In genomic region chr14:100736269-100737180, GRCh38 we compare ENCODE assay signal across 23 cellular contexts. TPM values are rescaled to one million over a fixed set of nuclear protein-coding genes. Genes with fewer than 3 reads are reported as not detected.
A peak's percentile ranks its signal among the peaks of the same experiment; 100 is the strongest.
DNase-seq lines count a peak whose midpoint lies in the region; ATAC-seq, FAIRE-seq and TF ChIP-seq lines count a peak whose summit lies in the region.
"Had no signal": no experiment of that assay in that cellular context is flagged by ENCODE, and none has a peak within 500 bp of the region (broad histone marks: within the 10 kb centered on the region; RNA-seq: fewer than 3 reads in every experiment).

No MANE protein-coding gene starts in this region.

- no peak overlapping the region for H3K4me3 ChIP-seq in heart left ventricle
- no peak overlapping the region for H3K4me3 ChIP-seq in right atrium auricular region
- H3K4me3 ChIP-seq in GM12878, result no peak overlapping the region
- no peak overlapping the region for H3K4me3 ChIP-seq in upper lobe of right lung
- H3K4me3 ChIP-seq in MM.1S (ENCODE audit: low read length), result no peak overlapping the region
- H3K4me3 ChIP-seq: body of pancreas, esophagus squamous epithelium, gastroesophageal sphincter had no signal

- peaks cover 0 to 22% (median 0%) of the 10 kb centered on the region in 9 donors for H3K27me3 ChIP-seq in heart left ventricle
- H3K27me3 ChIP-seq in right atrium auricular region, result no peaks in the 10 kb centered on the region
- no peaks in the 10 kb centered on the region for H3K27me3 ChIP-seq in GM12878 (replicated peaks in 1 of 2; ENCODE audit: control insufficient read depth in 2 of 2, insufficient read depth in 2 of 2, low read length in 1 of 2)
- no peaks in the 10 kb centered on the region for H3K27me3 ChIP-seq in upper lobe of right lung
- peaks cover 46% of the 10 kb centered on the region for H3K27me3 ChIP-seq in MM.1S (replicated peaks; ENCODE audit: insufficient read depth, low read length)
- H3K27me3 ChIP-seq: body of pancreas had no signal

- no peak overlapping the region for H2AFZ ChIP-seq in GM12878 (ENCODE audit: control insufficient read depth, low read depth, low read length)
- H2AFZ ChIP-seq in MM.1S (ENCODE audit: low read length), result no peak overlapping the region

- H3K9me3 ChIP-seq in heart left ventricle, result peaks cover 0 to 6% (median 0%) of the 10 kb centered on the region in 12 donors
- H3K9me3 ChIP-seq in right atrium auricular region, result no peaks in the 10 kb centered on the region
- H3K9me3 ChIP-seq in GM12878 (replicated peaks; ENCODE audit: control insufficient read depth, insufficient read depth, low read length), result no peaks in the 10 kb centered on the region
- no peaks in the 10 kb centered on the region for H3K9me3 ChIP-seq in upper lobe of right lung
- H3K9me3 ChIP-seq in MM.1S (replicated peaks; ENCODE audit: insufficient read depth, low read length), result no peaks in the 10 kb centered on the region
- H3K9me3 ChIP-seq: body of pancreas, esophagus squamous epithelium had no signal

- POLR2A ChIA-PET in GM12878 (lab: Charles Lee), result no interaction called here

- no TSS peak for BruUV-seq in GM12878 (replicated peaks; lab: Mats Ljungman, UMichigan)

- no peaks in the 10 kb centered on the region for H3K4me1 ChIP-seq in heart left ventricle
- H3K4me1 ChIP-seq in right atrium auricular region, result no peaks in the 10 kb centered on the region
- H3K4me1 ChIP-seq in GM12878 (ENCODE audit: control insufficient read depth, insufficient read depth, low read length), result no peaks in the 10 kb centered on the region
- H3K4me1 ChIP-seq in upper lobe of right lung, result no peaks in the 10 kb centered on the region
- H3K4me1 ChIP-seq in MM.1S (ENCODE audit: low read length), result no peaks in the 10 kb centered on the region
- H3K4me1 ChIP-seq: body of pancreas, esophagus squamous epithelium, gastroesophageal sphincter had no signal

- H4K20me1 ChIP-seq in GM12878 (ENCODE audit: control insufficient read depth, insufficient read depth) (no peaks in the 10 kb centered on the region), MM.1S (ENCODE audit: insufficient read depth, low read length) (no peaks in the 10 kb centered on the region)

- intact Hi-C loops in heart left ventricle (cut with DNase I) (no loop called here), GM12878 (cut with micrococcal nuclease; ENCODE audit: unreplicated experiment) (no loop called here), upper lobe of right lung (cut with DNase I) (no loop called here)

- ATAC-seq in heart left ventricle (no peak), GM12878 (no peak), upper lobe of right lung (no peak)
- ATAC-seq: activated T-helper 17 cell treated with anti-CD3 and anti-CD28 coated beads, Interleukin-2, amount 50 U/mL, for 72 hours; body of pancreas; gastroesophageal sphincter; Panc1; T-helper 17 cell had no signal

- RAD21 ChIA-PET in GM12878 (lab: Charles Lee; ENCODE audit: unreplicated experiment), result no interaction called here

- FAIRE-seq in GM12878 (lab: Jason Lieb, UNC), result no peak
- FAIRE-seq: urothelium cell line had no signal

- no peak for TF ChIP-seq CTCF in heart left ventricle (IDR thresholded peaks at IDR 0.05)
- TF ChIP-seq CTCF in right atrium auricular region (IDR thresholded peaks at IDR 0.05), result no peak
- TF ChIP-seq CTCF in GM12878 (IDR thresholded peaks at IDR 0.05 in 2 of 3, conservative IDR thresholded peaks at IDR 0.05 in 1 of 3; ENCODE audit: control insufficient read depth in 2 of 3, extremely low read depth in 1 of 3, insufficient read depth in 1 of 3, low read depth in 3 of 3, low read length in 3 of 3), result no peak
- no peak for TF ChIP-seq CTCF in upper lobe of right lung (IDR thresholded peaks at IDR 0.05)
- TF ChIP-seq CTCF in HFFc6 (IDR thresholded peaks at IDR 0.05), result no peak
- TF ChIP-seq CTCF in MM.1S (IDR thresholded peaks at IDR 0.05; ENCODE audit: low read length), result no peak

- no peak for TF ChIP-seq RAD21 in GM12878 (IDR thresholded peaks at IDR 0.05; ENCODE audit: insufficient read depth, low read depth, low read length)

- no peaks in the 10 kb centered on the region for H3F3A ChIP-seq in MM.1S (ENCODE audit: insufficient read depth, low read length)

- H3K27ac Mint-ChIP-seq in HFFc6, result no peak overlapping the region
- H3K27ac Mint-ChIP-seq: activated CD4-positive, alpha-beta T cell treated with anti-CD3 and anti-CD28 coated beads, Interleukin-2, amount 10 ng/mL, durations not matched to agents 24 days and 14 days; activated naive CD8-positive, alpha-beta T cell treated with anti-CD3 and anti-CD28 coated beads, Interleukin-2, amount 10 ng/mL, durations not matched to agents 7 days and 5 days; activated T-helper 17 cell treated with anti-CD3 and anti-CD28 coated beads, Interleukin-2, amount 50 U/mL, for 72 hours; T-helper 17 cell had no signal

- CTCF ChIA-PET in GM12878 (lab: Yijun Ruan, JAX), result interaction anchor here (0.6 to 0.7 kb wide), 2 partner anchors 344 to 723 kb away, joined by 3 to 4 read pairs; no protein-coding TSS in a partner anchor

- no peaks in the 10 kb centered on the region for H3K4me1 Mint-ChIP-seq in HFFc6 (ENCODE audit: low read depth)
- H3K4me1 Mint-ChIP-seq: activated CD4-positive, alpha-beta T cell treated with anti-CD3 and anti-CD28 coated beads, Interleukin-2, amount 10 ng/mL, durations not matched to agents 24 days and 14 days; activated naive CD8-positive, alpha-beta T cell treated with anti-CD3 and anti-CD28 coated beads, Interleukin-2, amount 10 ng/mL, durations not matched to agents 7 days and 5 days; activated T-helper 17 cell treated with anti-CD3 and anti-CD28 coated beads, Interleukin-2, amount 50 U/mL, for 72 hours; CD14-positive monocyte had no signal

- H3K9me3 Mint-ChIP-seq in HFFc6, result no peaks in the 10 kb centered on the region
- H3K9me3 Mint-ChIP-seq: activated CD4-positive, alpha-beta T cell treated with anti-CD3 and anti-CD28 coated beads, Interleukin-2, amount 10 ng/mL, durations not matched to agents 24 days and 14 days; activated naive CD8-positive, alpha-beta T cell treated with anti-CD3 and anti-CD28 coated beads, Interleukin-2, amount 10 ng/mL, durations not matched to agents 7 days and 5 days; activated T-helper 17 cell treated with anti-CD3 and anti-CD28 coated beads, Interleukin-2, amount 50 U/mL, for 72 hours had no signal

- H3K36me3 ChIP-seq in heart left ventricle (no peaks in the 10 kb centered on the region), right atrium auricular region (no peaks in the 10 kb centered on the region), GM12878 (ENCODE audit: control insufficient read depth in 2 of 2, insufficient read depth in 2 of 2, low read length in 1 of 2) (no peaks in the 10 kb centered on the region), upper lobe of right lung (no peaks in the 10 kb centered on the region), MM.1S (replicated peaks; ENCODE audit: insufficient read depth, low read length) (no peaks in the 10 kb centered on the region)
- H3K36me3 ChIP-seq: esophagus squamous epithelium, gastroesophageal sphincter had no signal

- H3K27ac ChIP-seq in heart left ventricle (no peak overlapping the region), right atrium auricular region (no peak overlapping the region), GM12878 (ENCODE audit: control insufficient read depth, insufficient read depth) (no peak overlapping the region), upper lobe of right lung (no peak overlapping the region), MM.1S (ENCODE audit: low read length) (no peak overlapping the region)
- H3K27ac ChIP-seq: body of pancreas, esophagus squamous epithelium, gastroesophageal sphincter had no signal

- H3K9me2 ChIP-seq in MM.1S (replicated peaks; ENCODE audit: insufficient read depth, low read length), result no peaks in the 10 kb centered on the region

- TF ChIP-seq EP300 in GM12878 (IDR thresholded peaks at IDR 0.05; ENCODE audit: borderline replicate concordance in 1 of 2, control insufficient read depth in 1 of 2, low read depth in 2 of 2, low read length in 2 of 2), result no peak

- H3K27me3 Mint-ChIP-seq in HFFc6 (ENCODE audit: insufficient read depth), result peaks cover 28% of the 10 kb centered on the region
- H3K27me3 Mint-ChIP-seq: activated CD4-positive, alpha-beta T cell treated with anti-CD3 and anti-CD28 coated beads, Interleukin-2, amount 10 ng/mL, durations not matched to agents 24 days and 14 days; activated naive CD8-positive, alpha-beta T cell treated with anti-CD3 and anti-CD28 coated beads, Interleukin-2, amount 10 ng/mL, durations not matched to agents 7 days and 5 days had no signal

- TF ChIP-seq POLR2A in heart left ventricle (IDR thresholded peaks at IDR 0.05) (no peak), GM12878 (IDR thresholded peaks at IDR 0.05; ENCODE audit: low read depth, low read length) (no peak)

- 46 to 54% (median 52%) methylated on average over 22 of the region's 22 CpGs for WGBS in heart left ventricle, 4 donors
- 41% methylated on average over 11 of the region's 22 CpGs for WGBS in GM12878 (ENCODE audit: insufficient coverage, insufficient replicate concordance, low lambda C conversion rate, missing lambda C conversion rate)

- in situ Hi-C loops in GM12878 (cut with MboI), result no loop called here

- SMC1A ChIA-PET in GM12878 (lab: Charles Lee; ENCODE audit: uncharacterized antibody, unreplicated experiment), result no interaction called here

- DNase-seq in heart left ventricle (peak in 3 of 5 donors; percentile 15 to 20 (median 17)), right atrium auricular region (ENCODE audit: low spot score) (no peak), GM12878 (ENCODE audit: low read depth, low spot score) (no peak), mesenteric fat pad (ENCODE audit: low spot score) (peak; percentile 49), upper lobe of right lung (peak; percentile 36), HFFc6 (no peak), EL (no peak), MM.1S (no peak)
- DNase-seq: activated CD4-positive, alpha-beta T cell treated with anti-CD3 and anti-CD28 coated beads, Interleukin-2, amount 10 ng/mL, durations not matched to agents 24 days and 14 days; activated naive CD8-positive, alpha-beta T cell treated with anti-CD3 and anti-CD28 coated beads, Interleukin-2, amount 10 ng/mL, durations not matched to agents 7 days and 5 days; body of pancreas; esophagus squamous epithelium; mesenchymal stem cell; NCI-H1105; NCI-H2107; NCI-H510A; stimulated activated CD4-positive, alpha-beta T cell treated with anti-CD3 and anti-CD28 coated beads, Interleukin-1b, Interleukin-23, amount 100 ng/mL, for 48 hours; T-helper 17 cell had no signal

- H3K9ac ChIP-seq in GM12878 (ENCODE audit: control insufficient read depth, insufficient read depth, low read length) (no peak overlapping the region), MM.1S (ENCODE audit: low read length) (no peak overlapping the region)

- no peak overlapping the region for H3K4me2 ChIP-seq in GM12878 (ENCODE audit: control insufficient read depth, insufficient read depth)
- no peak overlapping the region for H3K4me2 ChIP-seq in MM.1S (ENCODE audit: low read depth, low read length)

- no peaks in the 10 kb centered on the region for H3K36me3 Mint-ChIP-seq in HFFc6 (ENCODE audit: low read depth)
- H3K36me3 Mint-ChIP-seq: activated naive CD8-positive, alpha-beta T cell treated with anti-CD3 and anti-CD28 coated beads, Interleukin-2, amount 10 ng/mL, durations not matched to agents 7 days and 5 days; CD14-positive monocyte had no signal

- H3K79me2 ChIP-seq in GM12878 (ENCODE audit: control insufficient read depth, insufficient read depth, low read length), result no peaks in the 10 kb centered on the region
- no peaks in the 10 kb centered on the region for H3K79me2 ChIP-seq in MM.1S (ENCODE audit: low read length)

- H3K4me3 Mint-ChIP-seq in HFFc6, result no peak overlapping the region
- H3K4me3 Mint-ChIP-seq: activated CD4-positive, alpha-beta T cell treated with anti-CD3 and anti-CD28 coated beads, Interleukin-2, amount 10 ng/mL, durations not matched to agents 24 days and 14 days; activated naive CD8-positive, alpha-beta T cell treated with anti-CD3 and anti-CD28 coated beads, Interleukin-2, amount 10 ng/mL, durations not matched to agents 7 days and 5 days; activated T-helper 17 cell treated with anti-CD3 and anti-CD28 coated beads, Interleukin-2, amount 50 U/mL, for 72 hours; CD14-positive monocyte; T-helper 17 cell had no signal

RNA-seq across cellular contexts. Expression of gene DLK1, which starts 9.8 kb away (rescaled TPM):
- total RNA-seq in heart left ventricle (10 to 100 TPM in 5 of 9 donors, 1 to 10 TPM in 4; 1.4 to 52.4 (median 10.2) TPM), right atrium auricular region (not detected), GM12878 (2014; rRNA removed) (not detected in 2 replicates), GM12878 (2014; rRNA removed; fragmentation: Illumina TruSeq; extraction: Trizol) (not detected in 2 replicates), GM12878 (2021) (0.85 and 0.87 TPM in 2 replicates), mesenteric fat pad (not detected), upper lobe of right lung (not detected)
- polyA plus RNA-seq in heart left ventricle (1 to 10 TPM; 3.7 to 6.4 TPM), GM12878 (2011; rRNA removed) (not detected in 2 replicates), GM12878 (2014; fragmentation: Illumina TruSeq; extraction: Trizol) (not detected in 2 replicates), GM12878 (2014; fragmentation: Nextera tagmentation; extraction: Ambion mirVana) (not detected), GM12878 (2014; rRNA removed) (not detected in 2 replicates), GM12878 (2016; fragmentation: Nextera tagmentation; extraction: Ambion mirVana) (not detected)
- not detected in 2 replicates for total RNA-seq in GM12878 (2013; cell fraction: nucleolus; rRNA removed)
- not detected for polyA plus RNA-seq in GM12878 (2011; ENCODE audit: low read depth)
- polyA plus RNA-seq in GM12878 (2011; cell fraction: cytosol; rRNA removed), result not detected in 2 replicates
- polyA plus RNA-seq in GM12878 (2011; cell fraction: nucleus; rRNA removed), result 0.39 TPM in 1 of 2 replicates, not detected in the other
- not detected in 2 replicates for polyA plus RNA-seq in GM12878 (2012)
- polyA minus RNA-seq in GM12878 (2011; rRNA and poly(A)+ RNA removed), result 0.15 TPM in 1 of 2 replicates, not detected in the other
- polyA minus RNA-seq in GM12878 (2011; cell fraction: cytosol; rRNA and poly(A)+ RNA removed), result not detected in 2 replicates
- not detected in 2 replicates for polyA minus RNA-seq in GM12878 (2011; cell fraction: nucleus; rRNA and poly(A)+ RNA removed)
- not detected for total RNA-seq in HFFc6 (2021; fragmentation: NEBNext Ultra II Directional; extraction: Animal tissue kit (Norgen Biotek cat#: 25700))
- total RNA-seq: activated CD4-positive, alpha-beta T cell treated with anti-CD3 and anti-CD28 coated beads, Interleukin-2, amount 10 ng/mL, durations not matched to agents 24 days and 14 days; activated naive CD8-positive, alpha-beta T cell treated with anti-CD3 and anti-CD28 coated beads, Interleukin-2, amount 10 ng/mL, durations not matched to agents 7 days and 5 days; activated T-helper 17 cell treated with anti-CD3 and anti-CD28 coated beads, Interleukin-2, amount 50 U/mL, for 72 hours; esophagus squamous epithelium; gastroesophageal sphincter had no signal
- polyA plus RNA-seq: CD14-positive monocyte had no signal

Comparison
In these comparisons a context has a peak if more than half of its experiments do, and no peak if none do; other contexts are left out.
1. DNase-seq: peak in heart left ventricle (3 of 5), mesenteric fat pad (single experiment) and upper lobe of right lung (single experiment); none in right atrium auricular region (single experiment), GM12878 (single experiment), HFFc6 (single experiment), EL (single experiment) and MM.1S (single experiment).